In the genomic region with DNA sequence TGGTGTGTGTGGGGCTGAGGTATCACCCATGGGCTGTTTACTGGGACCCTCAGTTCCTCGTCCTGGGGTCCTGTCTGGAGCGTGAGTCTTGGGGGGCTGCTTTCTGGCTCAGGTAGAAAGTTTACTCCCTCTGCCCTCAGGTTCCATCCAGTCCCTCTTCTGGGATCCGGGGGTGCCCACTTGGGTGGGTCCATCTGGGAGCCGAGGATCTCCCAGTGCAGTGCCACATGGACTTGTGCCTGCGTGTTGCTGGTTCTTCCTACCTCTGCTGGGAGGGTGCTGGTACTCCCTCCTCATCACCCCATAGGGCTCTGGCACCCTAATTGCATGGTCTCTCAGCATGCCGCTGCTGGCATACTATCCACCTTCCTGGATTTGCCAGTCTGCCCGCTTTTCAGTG, we compare ENCODE assay signal across 20 cellular contexts. TPM values are rescaled to one million over a fixed set of nuclear protein-coding genes. Genes with fewer than 3 reads are reported as not detected.
DNase-seq lines count a peak whose midpoint lies in the region; ATAC-seq and TF ChIP-seq lines count a peak whose summit lies in the region.
"Had no signal": no experiment of that assay in that cellular context is flagged by ENCODE, and none has a peak within 500 bp of the region (broad histone marks: within the 10 kb centered on the region; RNA-seq: fewer than 3 reads in every experiment).

No MANE protein-coding gene starts in this region.

- H3K9me3 ChIP-seq in heart left ventricle (no peaks in the 10 kb centered on the region), lower lobe of right lung (no peaks in the 10 kb centered on the region), Karpas-422 (ENCODE audit: low read length) (no peaks in the 10 kb centered on the region)
- H3K9me3 ChIP-seq: HAP-1, thyroid gland had no signal

- TF ChIP-seq POLR2A in heart left ventricle (IDR thresholded peaks at IDR 0.05): no peak

- ATAC-seq in heart left ventricle (peak in 1 of 4 donors; percentile 0), lower lobe of right lung (no peak)

- H3K4me3 ChIP-seq in heart left ventricle: peak overlapping the region in 1 of 12 donors; percentile 7
- no peak overlapping the region for H3K4me3 ChIP-seq in lower lobe of right lung
- H3K4me3 ChIP-seq in urinary bladder (ENCODE audit: low read depth, low read length): no peak overlapping the region
- H3K4me3 ChIP-seq in Karpas-422 (ENCODE audit: low read length): no peak overlapping the region
- H3K4me3 ChIP-seq: coronary artery, HAP-1, neural progenitor cell, thyroid gland had no signal

- H2AFZ ChIP-seq in Karpas-422 (ENCODE audit: low read length): no peak overlapping the region
- H2AFZ ChIP-seq: neural progenitor cell had no signal

- peaks cover 19% of the 10 kb centered on the region for H3K36me3 Mint-ChIP-seq in activated T-helper 1 cell treated with anti-CD3 and anti-CD28 coated beads, Interleukin-12 subunit alpha, Interleukin-12 subunit beta, Interleukin-2, Interleukin-4 antibody, amounts not matched to agents 30 ng/mL and 10 ng/mL and 1 ng/mL, durations not matched to agents 14 hours and 24 hours and 36 hours (ENCODE audit: low read depth)
- no peaks in the 10 kb centered on the region for H3K36me3 Mint-ChIP-seq in glutamatergic neuron (ENCODE audit: unreplicated experiment)

- H3K79me2 ChIP-seq in Karpas-422 (ENCODE audit: low read length): peaks cover 88% of the 10 kb centered on the region

- intact Hi-C loops in heart left ventricle (cut with DNase I) (loop anchor here in 1 of 10 donors (10.0 kb wide), 1 partner anchor 326 kb away; no protein-coding TSS in a partner anchor), cardiac septum (cut with DNase I) (no loop called here), lower lobe of right lung (cut with DNase I) (no loop called here)
- intact Hi-C loops in activated T-helper 1 cell treated with anti-CD3 and anti-CD28 coated beads, Interleukin-12 subunit alpha, Interleukin-12 subunit beta, Interleukin-2, Interleukin-4 antibody, amounts not matched to agents 30 ng/mL and 10 ng/mL and 1 ng/mL, durations not matched to agents 14 hours and 24 hours and 36 hours (cut with micrococcal nuclease): no loop called here

- DNase-seq in heart left ventricle (peak in 2 of 5 donors; percentile 10 to 32), cardiac septum (ENCODE audit: low spot score) (no peak), lower lobe of right lung (no peak), Karpas-422 (no peak), glutamatergic neuron (no peak)
- no peak for DNase-seq in activated T-helper 1 cell treated with anti-CD3 and anti-CD28 coated beads, Interleukin-12 subunit alpha, Interleukin-12 subunit beta, Interleukin-2, Interleukin-4 antibody, amounts not matched to agents 30 ng/mL and 10 ng/mL and 1 ng/mL, durations not matched to agents 14 hours and 24 hours and 36 hours (ENCODE audit: low spot score)
- no peak for DNase-seq in central memory CD4-positive, alpha-beta T cell
- DNase-seq: activated CD4-positive, CD25-positive, alpha-beta regulatory T cell; activated CD8-positive, alpha-beta memory T cell treated with anti-CD3 and anti-CD28 coated beads, Interleukin-2, amount 50 U/mL, for 48 hours; COR-L47; hypothalamus; kidney; NCI-H526; thyroid gland had no signal

- H4K20me1 ChIP-seq in Karpas-422 (ENCODE audit: insufficient read depth, low read depth, low read length): peaks cover 26% of the 10 kb centered on the region; the same call in 1 of the 2 replicates

- H3K27ac Mint-ChIP-seq in activated T-helper 1 cell treated with anti-CD3 and anti-CD28 coated beads, Interleukin-12 subunit alpha, Interleukin-12 subunit beta, Interleukin-2, Interleukin-4 antibody, amounts not matched to agents 30 ng/mL and 10 ng/mL and 1 ng/mL, durations not matched to agents 14 hours and 24 hours and 36 hours: peak overlapping the region; percentile 50
- no peak overlapping the region for H3K27ac Mint-ChIP-seq in glutamatergic neuron (ENCODE audit: unreplicated experiment)
- H3K27ac Mint-ChIP-seq: activated naive CD4-positive, alpha-beta T cell treated with anti-CD3 and anti-CD28 coated beads, Interleukin-2, amount 50 U/mL, for 24 hours; mesothelial cell of epicardium; neural progenitor cell had no signal

- H3K4me1 Mint-ChIP-seq in activated T-helper 1 cell treated with anti-CD3 and anti-CD28 coated beads, Interleukin-12 subunit alpha, Interleukin-12 subunit beta, Interleukin-2, Interleukin-4 antibody, amounts not matched to agents 30 ng/mL and 10 ng/mL and 1 ng/mL, durations not matched to agents 14 hours and 24 hours and 36 hours (ENCODE audit: low read depth): peaks cover 31% of the 10 kb centered on the region
- H3K4me1 Mint-ChIP-seq in glutamatergic neuron (ENCODE audit: low read depth, unreplicated experiment): peaks cover 11% of the 10 kb centered on the region
- H3K4me1 Mint-ChIP-seq: mesothelial cell of epicardium, neural progenitor cell had no signal

- 90 to 93% (median 91%) methylated on average over 7 of the region's 7 CpGs for WGBS in heart left ventricle, 4 donors
- WGBS in urinary bladder: 65% methylated on average over 7 of the region's 7 CpGs

- H3K36me3 ChIP-seq in heart left ventricle (peaks cover 0 to 40% (median 17%) of the 10 kb centered on the region in 9 donors), lower lobe of right lung (peaks cover 28% of the 10 kb centered on the region), urinary bladder (ENCODE audit: insufficient read depth) (no peaks in the 10 kb centered on the region), Karpas-422 (ENCODE audit: insufficient read depth, low read length) (no peaks in the 10 kb centered on the region)
- H3K36me3 ChIP-seq: neural progenitor cell had no signal

- H3K9ac ChIP-seq in Karpas-422 (ENCODE audit: low read length): no peak overlapping the region
- H3K9ac ChIP-seq: neural progenitor cell had no signal

- H3K4me3 Mint-ChIP-seq in activated T-helper 1 cell treated with anti-CD3 and anti-CD28 coated beads, Interleukin-12 subunit alpha, Interleukin-12 subunit beta, Interleukin-2, Interleukin-4 antibody, amounts not matched to agents 30 ng/mL and 10 ng/mL and 1 ng/mL, durations not matched to agents 14 hours and 24 hours and 36 hours: no peak overlapping the region
- no peak overlapping the region for H3K4me3 Mint-ChIP-seq in glutamatergic neuron (ENCODE audit: unreplicated experiment)
- H3K4me3 Mint-ChIP-seq: activated naive CD4-positive, alpha-beta T cell treated with anti-CD3 and anti-CD28 coated beads, Interleukin-2, amount 50 U/mL, for 24 hours; mesothelial cell of epicardium; neural progenitor cell had no signal

- H3K4me2 ChIP-seq in Karpas-422 (ENCODE audit: low read depth, low read length, poor library complexity, severe bottlenecking): no peak overlapping the region
- H3K4me2 ChIP-seq: neural progenitor cell had no signal

- TF ChIP-seq CTCF in heart left ventricle (IDR thresholded peaks at IDR 0.05) (no peak), lower lobe of right lung (IDR thresholded peaks at IDR 0.05) (no peak), glutamatergic neuron (IDR thresholded peaks at IDR 0.05; ENCODE audit: partially characterized antibody, unreplicated experiment) (no peak)

- H3K4me1 ChIP-seq in heart left ventricle: peaks cover 0 to 85% (median 41%) of the 10 kb centered on the region in 12 donors
- peaks cover 11% of the 10 kb centered on the region for H3K4me1 ChIP-seq in lower lobe of right lung
- H3K4me1 ChIP-seq in urinary bladder (ENCODE audit: insufficient read depth): no peaks in the 10 kb centered on the region
- H3K4me1 ChIP-seq in Karpas-422 (ENCODE audit: low read length): no peaks in the 10 kb centered on the region
- H3K4me1 ChIP-seq: HAP-1, neural progenitor cell had no signal

- H3K9me2 ChIP-seq in Karpas-422 (replicated peaks; ENCODE audit: insufficient read depth, low read length): no peaks in the 10 kb centered on the region

- peak overlapping the region in 10 of 12 donors; percentile 70 to 99 (median 84) for H3K27ac ChIP-seq in heart left ventricle
- H3K27ac ChIP-seq in lower lobe of right lung: peak overlapping the region; percentile 18
- H3K27ac ChIP-seq in urinary bladder (ENCODE audit: low read depth): peak overlapping the region; percentile 25
- no peak overlapping the region for H3K27ac ChIP-seq in Karpas-422 (ENCODE audit: low read length)
- H3K27ac ChIP-seq: coronary artery, neural progenitor cell, thyroid gland had no signal

- H3K27me3 ChIP-seq in heart left ventricle (no peaks in the 10 kb centered on the region), lower lobe of right lung (ENCODE audit: low read depth) (no peaks in the 10 kb centered on the region), Karpas-422 (ENCODE audit: low read length) (no peaks in the 10 kb centered on the region)
- H3K27me3 ChIP-seq: neural progenitor cell, thyroid gland had no signal

- H3K27me3 Mint-ChIP-seq in activated T-helper 1 cell treated with anti-CD3 and anti-CD28 coated beads, Interleukin-12 subunit alpha, Interleukin-12 subunit beta, Interleukin-2, Interleukin-4 antibody, amounts not matched to agents 30 ng/mL and 10 ng/mL and 1 ng/mL, durations not matched to agents 14 hours and 24 hours and 36 hours (ENCODE audit: insufficient read depth): no peaks in the 10 kb centered on the region
- peaks cover 8% of the 10 kb centered on the region for H3K27me3 Mint-ChIP-seq in glutamatergic neuron (ENCODE audit: unreplicated experiment)
- H3K27me3 Mint-ChIP-seq: activated naive CD4-positive, alpha-beta T cell treated with anti-CD3 and anti-CD28 coated beads, Interleukin-2, amount 50 U/mL, for 24 hours had no signal

- H3K9me3 Mint-ChIP-seq in activated T-helper 1 cell treated with anti-CD3 and anti-CD28 coated beads, Interleukin-12 subunit alpha, Interleukin-12 subunit beta, Interleukin-2, Interleukin-4 antibody, amounts not matched to agents 30 ng/mL and 10 ng/mL and 1 ng/mL, durations not matched to agents 14 hours and 24 hours and 36 hours: no peaks in the 10 kb centered on the region
- peaks cover 4% of the 10 kb centered on the region for H3K9me3 Mint-ChIP-seq in glutamatergic neuron (ENCODE audit: unreplicated experiment)
- H3K9me3 Mint-ChIP-seq: activated naive CD4-positive, alpha-beta T cell treated with anti-CD3 and anti-CD28 coated beads, Interleukin-2, amount 50 U/mL, for 24 hours; mesothelial cell of epicardium; neural progenitor cell had no signal

RNA-seq across cellular contexts. Expression of a gene that starts 14.0 kb away (rescaled TPM):
- total RNA-seq in heart left ventricle (100 to 1,000 TPM in 1 of 9 donors, 10 to 100 TPM in 8; 24.7 to 106 (median 37.9) TPM), cardiac septum (44.0 TPM), lower lobe of right lung (23.1 TPM), urinary bladder (37.0 TPM), glutamatergic neuron (ENCODE audit: unreplicated experiment) (34.0 TPM)
- polyA plus RNA-seq in heart left ventricle (10 to 100 TPM; 22.1 to 32.5 TPM), urinary bladder (33.8 TPM)
- total RNA-seq in activated T-helper 1 cell treated with anti-CD3 and anti-CD28 coated beads, Interleukin-12 subunit alpha, Interleukin-12 subunit beta, Interleukin-2, Interleukin-4 antibody, amounts not matched to agents 30 ng/mL and 10 ng/mL and 1 ng/mL, durations not matched to agents 14 hours and 24 hours and 36 hours: 32.2 and 33.7 TPM in 2 replicates
- total RNA-seq in Karpas-422 (2014; rRNA removed; shearing (Covaris generic); ENCODE audit: low replicate concordance): 15.3 and 27.1 TPM in 2 replicates

RNA-seq across cellular contexts. Expression of a gene that starts 14.1 kb away (rescaled TPM):
- total RNA-seq in heart left ventricle (10 to 100 TPM in 7 of 9 donors, 1 to 10 TPM in 2; 7.8 to 14.1 (median 11.5) TPM), cardiac septum (10.7 TPM), lower lobe of right lung (14.9 TPM), urinary bladder (18.5 TPM), glutamatergic neuron (ENCODE audit: unreplicated experiment) (26.6 TPM)
- polyA plus RNA-seq in heart left ventricle (10 to 100 TPM in 1 of 2 donors, 1 to 10 TPM in 1; 7.9 to 12.6 TPM), urinary bladder (17.4 TPM)
- 33.9 and 37.5 TPM in 2 replicates for total RNA-seq in activated T-helper 1 cell treated with anti-CD3 and anti-CD28 coated beads, Interleukin-12 subunit alpha, Interleukin-12 subunit beta, Interleukin-2, Interleukin-4 antibody, amounts not matched to agents 30 ng/mL and 10 ng/mL and 1 ng/mL, durations not matched to agents 14 hours and 24 hours and 36 hours
- 25.3 and 40.0 TPM in 2 replicates for total RNA-seq in Karpas-422 (2014; rRNA removed; shearing (Covaris generic); ENCODE audit: low replicate concordance)
